12 cellular contexts compared by ENCODE assay signal in the genomic region with DNA sequence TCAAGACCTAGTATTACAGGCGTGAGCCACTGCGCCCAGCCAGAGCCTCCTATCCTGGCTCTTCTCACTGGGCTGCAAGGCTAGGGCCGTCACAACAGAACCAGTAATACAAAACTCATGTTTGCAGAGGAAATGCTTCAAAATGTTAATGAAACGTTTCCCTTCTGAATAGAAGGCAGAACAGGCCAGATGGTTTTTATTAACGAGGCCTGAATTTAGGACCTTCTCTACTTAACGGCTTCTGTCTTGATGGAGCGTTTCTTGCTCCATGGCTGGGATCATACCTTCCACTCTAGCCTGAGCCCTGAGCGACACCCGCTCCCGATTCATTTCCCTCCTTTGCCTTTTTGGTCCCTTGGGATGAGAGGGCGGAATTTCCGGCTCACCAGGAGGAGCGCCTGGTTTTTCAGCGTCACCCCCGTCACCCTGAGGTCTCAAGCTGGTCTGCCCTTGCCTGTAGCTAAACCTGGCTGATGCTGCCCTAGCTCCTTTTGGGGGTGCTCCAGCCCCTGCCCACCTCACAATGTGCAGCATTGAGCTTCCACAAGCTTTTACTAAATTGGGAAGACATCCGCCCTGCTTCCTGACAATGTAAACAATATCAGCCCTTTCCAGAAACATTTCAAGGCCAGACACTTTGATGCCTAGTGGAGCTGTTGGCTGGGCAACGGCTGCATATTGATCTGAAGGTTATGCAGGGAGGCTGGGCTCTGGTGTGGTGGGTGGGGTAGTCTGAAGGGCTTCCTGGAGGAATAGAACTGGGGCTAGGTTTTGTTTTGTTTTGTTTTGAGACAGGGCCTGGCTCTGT. TPM values are rescaled to one million over a fixed set of nuclear protein-coding genes. Genes with fewer than 3 reads are reported as not detected.
DNase-seq lines count a peak whose midpoint lies in the region; ATAC-seq and TF ChIP-seq lines count a peak whose summit lies in the region.
"Had no signal": no experiment of that assay in that cellular context is flagged by ENCODE, and none has a peak within 500 bp of the region (broad histone marks: within the 10 kb centered on the region; RNA-seq: fewer than 3 reads in every experiment).

No MANE protein-coding gene starts in this region.

- no peak overlapping the region for H3K4me3 ChIP-seq in IMR-90 (ENCODE audit: insufficient read depth, low read depth, low read length)
- H3K4me3 ChIP-seq in esophagus squamous epithelium = peak overlapping the region in 1 of 4 donors; percentile 12

- no peak overlapping the region for H2BK15ac ChIP-seq in IMR-90 (ENCODE audit: low read depth, low read length)

- CTCF ChIA-PET in IMR-90 (lab: Yijun Ruan, JAX) = no interaction called here

- no peak overlapping the region for H2BK5ac ChIP-seq in IMR-90 (ENCODE audit: low read depth, low read length, poor library complexity, severe bottlenecking)

- no peak overlapping the region for H4K5ac ChIP-seq in IMR-90 (ENCODE audit: low read depth, low read length)

- peaks cover 11 to 90% of the 10 kb centered on the region in 2 experiments for H3K79me1 ChIP-seq in IMR-90 (ENCODE audit: low read depth in 1 of 2, low read length in 2 of 2)

- DNase-seq in IMR-90 = no peak
- DNase-seq in esophagus squamous epithelium (lab: John Stamatoyannopoulos, UW) = no peak
- DNase-seq in mesothelial cell of epicardium (ENCODE audit: low spot score in 2 of 2, unreplicated experiment in 2 of 2) = no peak
- no peak for DNase-seq in CD1c-positive myeloid dendritic cell (ENCODE audit: extremely low spot score)
- no peak for DNase-seq in NCI-H748 treated with DMSO at 0.1 percent for 48 hours (lab: John Stamatoyannopoulos, UW)
- DNase-seq in NCI-H1930 (lab: John Stamatoyannopoulos, UW) = no peak
- DNase-seq in activated naive CD4-positive, alpha-beta T cell treated with anti-CD3 and anti-CD28 coated beads, Interleukin-2, amount 50 U/mL, for 72 hours (ENCODE audit: low spot score in 2 of 2) = no peak
- DNase-seq: activated naive CD8-positive, alpha-beta T cell treated with anti-CD3 and anti-CD28 coated beads, Interleukin-2, amount 50 U/mL, for 24 hours; naive B cell; NCI-H1105 treated with DMSO at 0.1 percent for 48 hours had no signal

- H3K27ac Mint-ChIP-seq in mesothelial cell of epicardium = peak overlapping the region; percentile 39
- H3K27ac Mint-ChIP-seq in activated naive CD4-positive, alpha-beta T cell treated with anti-CD3 and anti-CD28 coated beads, Interleukin-2, amount 50 U/mL, for 72 hours = no peak overlapping the region
- H3K27ac Mint-ChIP-seq: activated naive CD8-positive, alpha-beta T cell treated with anti-CD3 and anti-CD28 coated beads, Interleukin-2, amount 50 U/mL, for 24 hours; B cell had no signal

- intact Hi-C loops in IMR-90 (cut with micrococcal nuclease) (loop anchor here (5.0 kb wide), 1 partner anchor 87 kb away; no protein-coding TSS in a partner anchor), esophagus squamous epithelium (cut with DNase I) (no loop called here)

- no peaks in the 10 kb centered on the region for H3K9me3 Mint-ChIP-seq in mesothelial cell of epicardium
- no peaks in the 10 kb centered on the region for H3K9me3 Mint-ChIP-seq in activated naive CD4-positive, alpha-beta T cell treated with anti-CD3 and anti-CD28 coated beads, Interleukin-2, amount 50 U/mL, for 72 hours
- H3K9me3 Mint-ChIP-seq: activated naive CD8-positive, alpha-beta T cell treated with anti-CD3 and anti-CD28 coated beads, Interleukin-2, amount 50 U/mL, for 24 hours; naive B cell had no signal

- WGBS in IMR-90 (ENCODE audit: extremely low coverage in 2 of 2, insufficient read length in 1 of 2), 2 experiments = 20% methylated on average over 10 of the region's 17 CpGs; no CpG with 5 or more reads in 1 of the 2 experiments
- 56 to 73% methylated on average over 13 to 16 of the region's 17 CpGs for WGBS in esophagus squamous epithelium, 2 donors

- no peak overlapping the region for H3K18ac ChIP-seq in IMR-90 (ENCODE audit: low read depth, low read length)

- H3K4ac ChIP-seq in IMR-90 (ENCODE audit: low read depth, low read length) = peak overlapping the region; percentile 38; the same call in 1 of the 2 replicates

- peaks cover 24% of the 10 kb centered on the region for H3K9me1 ChIP-seq in IMR-90 (ENCODE audit: insufficient read depth, low read length)

- no peak overlapping the region for H4K91ac ChIP-seq in IMR-90 (ENCODE audit: insufficient read depth, low read depth, low read length)

- no peak for TF ChIP-seq CTCF in 22Rv1 (IDR thresholded peaks at IDR 0.05)
- no peak for TF ChIP-seq CTCF in IMR-90 (conservative IDR thresholded peaks at IDR 0.05; ENCODE audit: low read depth, low read length)
- TF ChIP-seq CTCF in esophagus squamous epithelium (IDR thresholded peaks at IDR 0.05) = no peak
- TF ChIP-seq CTCF in mesothelial cell of epicardium (IDR thresholded peaks at IDR 0.05; ENCODE audit: unreplicated experiment) = no peak

- no peak overlapping the region for H2BK120ac ChIP-seq in IMR-90 (ENCODE audit: low read depth, low read length)

- POLR2A ChIA-PET in IMR-90 (lab: Charles Lee; ENCODE audit: unreplicated experiment) = no interaction called here

- no peak overlapping the region for H2AK9ac ChIP-seq in IMR-90 (replicated peaks; ENCODE audit: low read depth, low read length, poor library complexity)

- H3K23ac ChIP-seq in IMR-90 (ENCODE audit: low read depth, low read length) = peak overlapping the region; percentile 56; the same call in 1 of the 2 replicates

- H3K36me3 Mint-ChIP-seq in mesothelial cell of epicardium = peaks cover 2% of the 10 kb centered on the region
- H3K36me3 Mint-ChIP-seq in activated naive CD4-positive, alpha-beta T cell treated with anti-CD3 and anti-CD28 coated beads, Interleukin-2, amount 50 U/mL, for 72 hours = no peaks in the 10 kb centered on the region
- H3K36me3 Mint-ChIP-seq: naive B cell had no signal

- BruUV-seq in IMR-90 (replicated peaks; lab: Mats Ljungman, UMichigan) = no TSS peak

- TF ChIP-seq POLR2A in IMR-90 (IDR thresholded peaks at IDR 0.05; ENCODE audit: low read depth, low read length) (no peak), esophagus squamous epithelium (IDR thresholded peaks at IDR 0.05) (no peak)

- no peak overlapping the region for H3K4me3 Mint-ChIP-seq in mesothelial cell of epicardium
- H3K4me3 Mint-ChIP-seq: activated naive CD8-positive, alpha-beta T cell treated with anti-CD3 and anti-CD28 coated beads, Interleukin-2, amount 50 U/mL, for 24 hours; B cell had no signal

- H3K27ac ChIP-seq in 22Rv1 = peak overlapping the region; percentile 74
- H3K27ac ChIP-seq in IMR-90 (ENCODE audit: insufficient read depth, low read length) = no peak overlapping the region
- H3K27ac ChIP-seq in esophagus squamous epithelium = peak overlapping the region; percentile 29 to 58 (median 53)

- peaks cover 11% of the 10 kb centered on the region for H3K4me1 Mint-ChIP-seq in mesothelial cell of epicardium

- in situ Hi-C loops in IMR-90 (cut with MboI; ENCODE audit: low sequenced_read_pairs) = no loop called here

- H3K14ac ChIP-seq in IMR-90 (replicated peaks; ENCODE audit: low read depth, low read length) = peak overlapping the region; percentile 69

- H3K36me3 ChIP-seq in IMR-90 (ENCODE audit: control insufficient read depth, insufficient read depth, low read length) (0 out of 2 replicates have a peak, but pooled peaks cover 3% of the 10 kb centered on the region), esophagus squamous epithelium (no peaks in the 10 kb centered on the region)

- H3K4me1 ChIP-seq in IMR-90 (ENCODE audit: control insufficient read depth, insufficient read depth, low read length) = peaks cover 19% of the 10 kb centered on the region
- H3K4me1 ChIP-seq in esophagus squamous epithelium = peaks cover 18 to 68% (median 28%) of the 10 kb centered on the region in 3 donors

- dilution Hi-C loops in IMR-90 (cut with HindIII; ENCODE audit: low sequenced_read_pairs, unreplicated experiment) = no loop called here

- peak overlapping the region; percentile 62 for H2AFZ ChIP-seq in IMR-90 (replicated peaks; ENCODE audit: low read length, poor library complexity)

- H4K20me1 ChIP-seq in IMR-90 (ENCODE audit: insufficient read depth, low read length) = peaks cover 93% of the 10 kb centered on the region

- peaks cover 2% of the 10 kb centered on the region for H3K27me3 Mint-ChIP-seq in mesothelial cell of epicardium (ENCODE audit: low read depth)
- H3K27me3 Mint-ChIP-seq: B cell, naive B cell had no signal

- H3K56ac ChIP-seq in IMR-90 (ENCODE audit: extremely low read depth, insufficient read depth, low read length) = no peak overlapping the region

- TF ChIP-seq RAD21 in IMR-90 (IDR thresholded peaks at IDR 0.05; ENCODE audit: low read length) = no peak

- H2AK5ac ChIP-seq in IMR-90 (ENCODE audit: low read depth, low read length) = no peak overlapping the region

- H3K9ac ChIP-seq in IMR-90 (ENCODE audit: low read depth, low read length) = no peak overlapping the region

- H3K9me3 ChIP-seq in IMR-90 (ENCODE audit: control insufficient read depth, insufficient read depth, low read length) (no peaks in the 10 kb centered on the region), esophagus squamous epithelium (no peaks in the 10 kb centered on the region)

- H4K8ac ChIP-seq in IMR-90 (ENCODE audit: low read depth in 2 of 2, low read length in 2 of 2) = peak overlapping the region in 1 of 2 experiments; percentile 22; a peak in 1 of 4 replicates

- ATAC-seq in IMR-90 (ENCODE audit: low read depth) = no peak; the same call in 1 of the 2 replicates
- ATAC-seq in activated naive CD4-positive, alpha-beta T cell treated with anti-CD3 and anti-CD28 coated beads, Interleukin-2, amount 50 U/mL, for 72 hours = no peak
- ATAC-seq: activated naive CD8-positive, alpha-beta T cell treated with anti-CD3 and anti-CD28 coated beads, Interleukin-2, amount 50 U/mL, for 24 hours had no signal

- H3K4me2 ChIP-seq in IMR-90 (ENCODE audit: low read depth, low read length) = peak overlapping the region; percentile 4

- H3K27me3 ChIP-seq in IMR-90 (ENCODE audit: control insufficient read depth, insufficient read depth, low read length) = no peaks in the 10 kb centered on the region
- H3K27me3 ChIP-seq in esophagus squamous epithelium = peaks cover 0 to 11% (median 0%) of the 10 kb centered on the region in 4 donors

- H2BK20ac ChIP-seq in IMR-90 (ENCODE audit: low read depth, low read length) = no peak overlapping the region

RNA-seq across cellular contexts. Expression of a gene that starts 5.2 kb away (rescaled TPM):
- total RNA-seq in IMR-90 (2012; rRNA removed) (18.1 and 20.3 TPM in 2 replicates), esophagus squamous epithelium (10 to 100 TPM in 2 of 4 donors, 1 to 10 TPM in 2; 5.6 to 20.8 (median 10.2) TPM), mesothelial cell of epicardium (34.1 to 40.8 TPM (median 40.2 TPM) in 3 replicates)
- polyA plus RNA-seq in IMR-90 (2012; rRNA removed) = 20.7 and 23.3 TPM in 2 replicates
- 14.7 and 18.2 TPM in 2 replicates for polyA plus RNA-seq in IMR-90 (2012; cell fraction: cytosol; rRNA removed)
- 16.4 and 26.3 TPM in 2 replicates for polyA plus RNA-seq in IMR-90 (2012; cell fraction: nucleus; rRNA removed; ENCODE audit: low replicate concordance)
- 1 to 10 TPM in 1 of 2 donors, under 1 TPM in 1; 0.89 to 1.1 TPM for total RNA-seq in activated naive CD4-positive, alpha-beta T cell treated with anti-CD3 and anti-CD28 coated beads, Interleukin-2, amount 50 U/mL, for 72 hours

RNA-seq across cellular contexts. Expression of a gene that starts 40.2 kb away (rescaled TPM):
- total RNA-seq in IMR-90 (2012; rRNA removed) (33.9 and 37.8 TPM in 2 replicates), esophagus squamous epithelium (10 to 100 TPM; 12.5 to 37.9 (median 22.4) TPM), mesothelial cell of epicardium (25.8 to 30.0 TPM (median 25.8 TPM) in 3 replicates)
- 23.2 and 25.2 TPM in 2 replicates for polyA plus RNA-seq in IMR-90 (2012; rRNA removed)
- 11.9 and 31.1 TPM in 2 replicates for polyA plus RNA-seq in IMR-90 (2012; cell fraction: cytosol; rRNA removed)
- 4.2 and 7.5 TPM in 2 replicates for polyA plus RNA-seq in IMR-90 (2012; cell fraction: nucleus; rRNA removed; ENCODE audit: low replicate concordance)
- total RNA-seq in activated naive CD4-positive, alpha-beta T cell treated with anti-CD3 and anti-CD28 coated beads, Interleukin-2, amount 50 U/mL, for 72 hours = 10 to 100 TPM; 80.1 to 84.5 TPM
